In the genomic region with DNA sequence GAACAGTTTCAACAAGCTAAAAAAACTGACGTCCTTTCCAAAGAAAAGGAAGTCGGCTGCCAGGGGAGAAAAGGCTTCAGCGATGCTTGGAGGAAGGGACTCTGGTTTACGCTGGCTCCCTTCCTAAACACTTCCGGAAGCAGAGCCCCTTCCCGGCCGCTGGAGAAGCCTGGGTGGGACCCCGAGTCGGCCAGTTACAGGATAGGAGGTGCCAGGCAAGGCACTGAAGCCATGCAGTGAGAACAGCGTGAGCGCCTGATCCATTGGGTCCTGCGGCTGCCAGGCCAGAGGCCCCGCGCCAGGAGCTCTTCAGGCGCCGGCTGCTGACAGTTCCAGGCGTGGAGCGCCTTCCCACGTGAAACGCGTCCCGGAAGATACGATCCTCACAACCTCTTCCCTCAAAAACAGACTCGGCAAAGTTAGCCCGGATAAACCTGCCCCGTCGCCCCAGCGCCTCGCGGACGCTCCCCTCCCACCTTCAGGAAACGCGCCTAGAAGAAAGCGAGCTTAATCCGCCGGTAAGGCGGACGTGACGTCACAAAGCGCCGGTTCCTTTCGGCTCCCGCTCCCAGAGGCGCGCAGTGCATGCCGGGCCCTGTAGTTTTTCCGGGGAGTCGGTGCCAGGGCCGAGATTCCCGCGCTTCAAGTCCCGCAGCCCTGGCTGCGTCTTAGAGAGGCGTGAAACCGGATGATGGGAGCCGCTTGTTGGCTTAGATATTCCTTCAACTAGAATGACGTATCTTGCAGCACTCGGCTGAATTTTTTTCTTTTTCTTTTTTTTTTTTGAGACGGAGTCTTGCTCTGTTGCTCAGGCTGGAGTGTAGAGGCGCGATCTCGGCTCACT, we compare ENCODE assay signal across 8 cellular contexts. TPM values are rescaled to one million over a fixed set of nuclear protein-coding genes. Genes with fewer than 3 reads are reported as not detected.
DNase-seq lines count a peak whose midpoint lies in the region; ATAC-seq and TF ChIP-seq lines count a peak whose summit lies in the region.

A gene with protein sequence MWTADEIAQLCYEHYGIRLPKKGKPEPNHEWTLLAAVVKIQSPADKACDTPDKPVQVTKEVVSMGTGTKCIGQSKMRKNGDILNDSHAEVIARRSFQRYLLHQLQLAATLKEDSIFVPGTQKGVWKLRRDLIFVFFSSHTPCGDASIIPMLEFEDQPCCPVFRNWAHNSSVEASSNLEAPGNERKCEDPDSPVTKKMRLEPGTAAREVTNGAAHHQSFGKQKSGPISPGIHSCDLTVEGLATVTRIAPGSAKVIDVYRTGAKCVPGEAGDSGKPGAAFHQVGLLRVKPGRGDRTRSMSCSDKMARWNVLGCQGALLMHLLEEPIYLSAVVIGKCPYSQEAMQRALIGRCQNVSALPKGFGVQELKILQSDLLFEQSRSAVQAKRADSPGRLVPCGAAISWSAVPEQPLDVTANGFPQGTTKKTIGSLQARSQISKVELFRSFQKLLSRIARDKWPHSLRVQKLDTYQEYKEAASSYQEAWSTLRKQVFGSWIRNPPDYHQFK (minus strand): TSS at position 520 of the 844 bp plus-strand sequence. CDS start 2,482 bp downstream, outside the sequence.

- H3K27me3 ChIP-seq in osteoblast (ENCODE audit: insufficient read depth, low read length) (no peaks in the 10 kb centered on the region), thoracic aorta (replicated peaks; ENCODE audit: insufficient read depth) (no peaks in the 10 kb centered on the region)

- peaks cover 54% of the 10 kb centered on the region for H3K4me1 Mint-ChIP-seq in activated naive CD8-positive, alpha-beta T cell (ENCODE audit: low read depth)

- H3K36me3 ChIP-seq in osteoblast (ENCODE audit: insufficient read depth, low read length) (peaks cover 41% of the 10 kb centered on the region), thoracic aorta (peaks cover 21% of the 10 kb centered on the region)

- peaks cover 17% of the 10 kb centered on the region for H3K4me1 ChIP-seq in osteoblast (ENCODE audit: insufficient read depth, low read length)
- peaks cover 13 to 25% of the 10 kb centered on the region in 2 donors for H3K4me1 ChIP-seq in thoracic aorta (ENCODE audit: control insufficient read depth in 1 of 2, low read depth in 2 of 2)

- peak within 1 kb of the TSS; percentile 97 for H3K4me3 Mint-ChIP-seq in activated naive CD8-positive, alpha-beta T cell

- ATAC-seq in HG02623 (IDR thresholded peaks at IDR 0.05; ENCODE audit: unreplicated experiment) (peak; percentile 97), thoracic aorta (ENCODE audit: insufficient number of reproducible peaks, low FRiP score, low read depth) (peak; percentile 96)

- peak within 1 kb of the TSS; percentile 95 for H3K27ac Mint-ChIP-seq in activated naive CD8-positive, alpha-beta T cell

- H3K9me3 ChIP-seq in osteoblast (ENCODE audit: low read depth, low read length) (no peaks in the 10 kb centered on the region), thoracic aorta (no peaks in the 10 kb centered on the region)

- no peaks in the 10 kb centered on the region for H3K27me3 Mint-ChIP-seq in activated naive CD8-positive, alpha-beta T cell

- DNase-seq in GM10248 (ENCODE audit: extremely low spot score) (peak; percentile 96), NCI-H1105 (lab: John Stamatoyannopoulos, UW) (peak; percentile 85), SKM-1 treated with dmso at 0.1 percent for 144 hours (lab: John Stamatoyannopoulos, UW; ENCODE audit: unreplicated experiment) (peak; percentile 92), glomerular visceral epithelial cell (ENCODE audit: extremely low spot score) (peak; percentile 93), osteoblast (ENCODE audit: insufficient read length, low spot score, missing footprints) (peak; percentile 96), thoracic aorta (ENCODE audit: low spot score) (peak; percentile 93)

- peak within 1 kb of the TSS; percentile 85 for H3K4me2 ChIP-seq in osteoblast (ENCODE audit: insufficient read depth, low read length)

- H3K36me3 Mint-ChIP-seq in activated naive CD8-positive, alpha-beta T cell = peaks cover 26% of the 10 kb centered on the region

- no peaks in the 10 kb centered on the region for H3K9me3 Mint-ChIP-seq in activated naive CD8-positive, alpha-beta T cell (ENCODE audit: low read depth)

- H3K4me3 ChIP-seq in osteoblast (ENCODE audit: insufficient read depth, low read length) (peak within 1 kb of the TSS; percentile 88), thoracic aorta (peak within 1 kb of the TSS; percentile 79)

- POLR2A ChIA-PET in GM10248 (lab: Yijun Ruan, JAX) = interaction anchor here (0.6 to 1.2 kb wide), 6 partner anchors 25 to 638 kb away, joined by 3 to 12 read pairs (median 4); partner anchors contain the start of genes KARS1, TERF2IP and WDR59

- CTCF ChIA-PET in GM10248 (lab: Yijun Ruan, JAX) = interaction anchor here (0.8 to 4.6 kb wide), 13 partner anchors 10 to 424 kb away, joined by 3 to 33 read pairs (median 5); partner anchors contain the start of genes KARS1, TERF2IP and TMEM231

- H3K79me2 ChIP-seq in osteoblast (ENCODE audit: insufficient read depth, low read length) = peaks cover 12% of the 10 kb centered on the region

- H2AFZ ChIP-seq in osteoblast (ENCODE audit: low read length) = peak within 1 kb of the TSS; percentile 86

- TF ChIP-seq CTCF in GM10248 (IDR thresholded peaks at IDR 0.05; ENCODE audit: control extremely low read depth, extremely low read depth, low read depth, missing control alignments) (no peak), osteoblast (IDR thresholded peaks at IDR 0.05; ENCODE audit: extremely low read depth, low read depth, low read length) (no peak), thoracic aorta (IDR thresholded peaks at IDR 0.05) (no peak)

- H3K27ac ChIP-seq in osteoblast (ENCODE audit: low read depth, low read length) (peak within 1 kb of the TSS; percentile 81), thoracic aorta (peak within 1 kb of the TSS; percentile 83 to 84)

- no peaks in the 10 kb centered on the region for H4K20me1 ChIP-seq in osteoblast (ENCODE audit: insufficient read depth, low read length)

RNA-seq across cellular contexts. Expression of the gene that starts here (rescaled TPM):
- total RNA-seq in osteoblast (46.0 and 54.8 TPM in 2 replicates), thoracic aorta (10 to 100 TPM; 41.2 to 46.3 TPM)

Comparison
In these comparisons a context has a peak if more than half of its experiments do, and no peak if none do; other contexts are left out.
1. Peak in every context shown above with its lines: DNase-seq, ATAC-seq, H3K4me3 ChIP-seq and H3K27ac ChIP-seq.